In the genomic region with DNA sequence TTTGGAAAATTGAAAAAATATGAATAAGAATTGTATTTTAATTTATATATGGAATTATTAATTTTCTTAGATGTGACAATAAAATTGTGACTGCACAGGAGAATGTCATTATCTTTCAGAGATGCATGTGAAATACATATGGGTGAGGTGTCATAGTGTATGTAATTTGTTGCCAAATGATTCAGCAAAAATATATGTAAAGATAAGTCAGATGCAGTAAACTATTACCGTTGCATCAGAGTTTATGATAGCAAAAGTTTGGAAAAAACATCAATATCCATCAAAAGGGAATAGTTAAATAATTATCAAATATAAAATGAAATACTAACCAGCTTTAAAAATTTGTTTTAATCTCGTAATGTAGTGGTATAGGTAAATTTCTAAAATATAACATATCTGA, we compare ENCODE assay signal across 17 cellular contexts. TPM values are rescaled to one million over a fixed set of nuclear protein-coding genes. Genes with fewer than 3 reads are reported as not detected.
DNase-seq lines count a peak whose midpoint lies in the region; ATAC-seq, FAIRE-seq and TF ChIP-seq lines count a peak whose summit lies in the region.
"Had no signal": no experiment of that assay in that cellular context is flagged by ENCODE, and none has a peak within 500 bp of the region (broad histone marks: within the 10 kb centered on the region; RNA-seq: fewer than 3 reads in every experiment).

No MANE protein-coding gene starts in this region.

- no peak for DNase-seq in A549 (ENCODE audit: low read depth in 1 of 2, low spot score in 1 of 2)
- no peak for DNase-seq in GM23338 (ENCODE audit: low spot score)
- DNase-seq in PC-9 = no peak
- DNase-seq in erythroblast (lab: John Stamatoyannopoulos, UW) = peak; percentile 66 to 70
- no peak for DNase-seq in NCI-H146 (lab: John Stamatoyannopoulos, UW)
- no peak for DNase-seq in Right ventricle myocardium inferior (ENCODE audit: missing footprints)
- DNase-seq in stimulated activated CD4-positive, alpha-beta T cell treated with anti-CD3 and anti-CD28 coated beads, Interleukin-12 subunit alpha, Interleukin-12 subunit beta, amount 100 ng/mL, for 4 hours = no peak
- DNase-seq in activated CD4-positive, alpha-beta T cell treated with anti-CD3 and anti-CD28 coated beads for 36 hours = no peak
- DNase-seq: HCEC 1CT, NCI-H1105, NCI-H2081, NCI-H2171, SHP77 treated with DMSO at 0.1 percent for 48 hours, T-cell had no signal

- intact Hi-C loops in PC-9 (cut with micrococcal nuclease; ENCODE audit: unreplicated experiment) (no loop called here), Right ventricle myocardium inferior (cut with DNase I) (no loop called here)
- intact Hi-C loops in activated CD4-positive, alpha-beta T cell treated with anti-CD3 and anti-CD28 coated beads for 36 hours (cut with DNase I, micrococcal nuclease) = no loop called here

- FAIRE-seq in A549 (lab: Jason Lieb, UNC) = no peak

- peaks cover 6% of the 10 kb centered on the region; the same call in 2 of the 3 replicates for H3K4me1 Mint-ChIP-seq in GM23338
- no peaks in the 10 kb centered on the region for H3K4me1 Mint-ChIP-seq in activated CD4-positive, alpha-beta T cell treated with anti-CD3 and anti-CD28 coated beads for 36 hours

- H3K27me3 ChIP-seq in GM23338 (ENCODE audit: insufficient read depth) (no peaks in the 10 kb centered on the region), PC-9 (ENCODE audit: insufficient read depth, low read depth) (no peaks in the 10 kb centered on the region)

- peaks cover 1% of the 10 kb centered on the region for H3K27me3 Mint-ChIP-seq in GM23338 (ENCODE audit: insufficient read depth, low read depth, poor library complexity)
- H3K27me3 Mint-ChIP-seq in activated CD4-positive, alpha-beta T cell treated with anti-CD3 and anti-CD28 coated beads for 36 hours = no peaks in the 10 kb centered on the region
- H3K27me3 Mint-ChIP-seq: B cell, T-cell had no signal

- 0 out of 2 replicates have a peak overlapping the region, but pooled peaks have one; percentile 52 for H3K27ac Mint-ChIP-seq in GM23338
- no peak overlapping the region for H3K27ac Mint-ChIP-seq in activated CD4-positive, alpha-beta T cell treated with anti-CD3 and anti-CD28 coated beads for 36 hours
- H3K27ac Mint-ChIP-seq: B cell, T-cell had no signal

- TF ChIP-seq CTCF in A549 (IDR thresholded peaks at IDR 0.05) (no peak), GM23338 (conservative IDR thresholded peaks at IDR 0.05; ENCODE audit: low read depth in 2 of 2) (no peak), PC-9 (conservative IDR thresholded peaks at IDR 0.05) (no peak)

- no peak overlapping the region for H3K4me3 Mint-ChIP-seq in GM23338
- no peak overlapping the region for H3K4me3 Mint-ChIP-seq in activated CD4-positive, alpha-beta T cell treated with anti-CD3 and anti-CD28 coated beads for 36 hours
- H3K4me3 Mint-ChIP-seq: B cell, CD14-positive monocyte, T-cell had no signal

- WGBS in A549 (ENCODE audit: missing lambda C conversion rate) = 11% methylated on average over 2 of the region's 2 CpGs

- H3K9me3 Mint-ChIP-seq in GM23338 = peaks cover 6% of the 10 kb centered on the region; the same call in 2 of the 3 replicates
- H3K9me3 Mint-ChIP-seq in activated CD4-positive, alpha-beta T cell treated with anti-CD3 and anti-CD28 coated beads for 36 hours (ENCODE audit: low read depth) = no peaks in the 10 kb centered on the region

- H3K9me2 ChIP-seq in GM23338 (ENCODE audit: insufficient read depth) (no peaks in the 10 kb centered on the region), PC-9 (ENCODE audit: insufficient read depth) (no peaks in the 10 kb centered on the region)

- H4K20me1 ChIP-seq in GM23338 (replicated peaks; ENCODE audit: insufficient read depth) (no peaks in the 10 kb centered on the region), PC-9 (ENCODE audit: insufficient read depth) (no peaks in the 10 kb centered on the region)

- H3F3A ChIP-seq in GM23338 (replicated peaks; ENCODE audit: low read depth) = no peaks in the 10 kb centered on the region
- H3F3A ChIP-seq in PC-9 (ENCODE audit: insufficient read depth, low read depth) = no peaks in the 10 kb centered on the region

- CTCF ChIA-PET in A549 (lab: Yijun Ruan, JAX) (no interaction called here), PC-9 (lab: Charles Lee) (no interaction called here)
- CTCF ChIA-PET in activated CD4-positive, alpha-beta T cell treated with anti-CD3 and anti-CD28 coated beads for 36 hours (lab: Charles Lee) = no interaction called here

- POLR2A ChIA-PET in A549 (lab: Yijun Ruan, JAX) (no interaction called here), PC-9 (lab: Charles Lee; ENCODE audit: unreplicated experiment) (no interaction called here)
- POLR2A ChIA-PET in activated CD4-positive, alpha-beta T cell treated with anti-CD3 and anti-CD28 coated beads for 36 hours (lab: Charles Lee) = no interaction called here

- H3K9me3 ChIP-seq in A549 (no peaks in the 10 kb centered on the region), PC-9 (ENCODE audit: insufficient read depth, low read depth) (no peaks in the 10 kb centered on the region)

- H3K36me3 ChIP-seq in GM23338 (ENCODE audit: insufficient read depth) (no peaks in the 10 kb centered on the region), PC-9 (ENCODE audit: low read depth) (no peaks in the 10 kb centered on the region)

- no peaks in the 10 kb centered on the region for H3K79me2 ChIP-seq in GM23338 (replicated peaks; ENCODE audit: insufficient read depth)
- H3K79me2 ChIP-seq in PC-9 (ENCODE audit: low read depth) = no peaks in the 10 kb centered on the region

- no peak for TF ChIP-seq EP300 in A549 (IDR thresholded peaks at IDR 0.05)

- TF ChIP-seq RAD21 in A549 (conservative IDR thresholded peaks at IDR 0.05 in 1 of 2, IDR thresholded peaks at IDR 0.05 in 1 of 2) = no peak

- H3K4me1 ChIP-seq in A549 (peaks cover 51% of the 10 kb centered on the region), GM23338 (ENCODE audit: insufficient read depth) (peaks cover 16% of the 10 kb centered on the region; the same call in 1 of the 2 replicates), PC-9 (replicated peaks; ENCODE audit: insufficient read depth) (peaks cover 8% of the 10 kb centered on the region; the same call in 1 of the 2 replicates)

- H3K4me3 ChIP-seq in A549 (no peak overlapping the region), GM23338 (no peak overlapping the region), PC-9 (no peak overlapping the region)

- ATAC-seq in A549 (no peak), GM23338 (no peak), Right ventricle myocardium inferior (no peak)
- no peak for ATAC-seq in activated CD4-positive, alpha-beta T cell treated with anti-CD3 and anti-CD28 coated beads for 36 hours
- ATAC-seq: T-cell had no signal

- H3K4me2 ChIP-seq in A549 (peak overlapping the region; percentile 67), GM23338 (no peak overlapping the region), PC-9 (peak overlapping the region; percentile 38; the same call in 1 of the 2 replicates)
- H3K4me2 ChIP-seq: KMS-11 had no signal

- BruUV-seq in PC-9 (replicated peaks; lab: Mats Ljungman, UMichigan) = no TSS peak

- H3K36me3 Mint-ChIP-seq in GM23338 (ENCODE audit: low read depth) = peaks cover 7% of the 10 kb centered on the region; the same call in 2 of the 3 replicates
- no peaks in the 10 kb centered on the region for H3K36me3 Mint-ChIP-seq in activated CD4-positive, alpha-beta T cell treated with anti-CD3 and anti-CD28 coated beads for 36 hours (ENCODE audit: low read depth)
- H3K36me3 Mint-ChIP-seq: CD14-positive monocyte, T-cell had no signal

- peak overlapping the region; percentile 81 to 83 for H3K27ac ChIP-seq in A549
- no peak overlapping the region for H3K27ac ChIP-seq in GM23338 (ENCODE audit: low read depth)
- peak overlapping the region; percentile 66 for H3K27ac ChIP-seq in PC-9
- H3K27ac ChIP-seq: KMS-11 had no signal

- H2AFZ ChIP-seq in GM23338 (no peak overlapping the region), PC-9 (no peak overlapping the region)

- TF ChIP-seq POLR2A in A549 (IDR thresholded peaks at IDR 0.05; ENCODE audit: low read length) (no peak), erythroblast (IDR thresholded peaks at IDR 0.05; ENCODE audit: low read length) (no peak)

TF ChIP-seq in A549, 52 proteins besides CTCF, POLR2A, EP300 and RAD21 (continues in another document):
- TF ChIP-seq RCOR1 (IDR thresholded peaks at IDR 0.05; ENCODE audit: low read depth, low read length) (no peak), PHF8 (IDR thresholded peaks at IDR 0.05; ENCODE audit: borderline replicate concordance, low read depth) (no peak), CHD2 (IDR thresholded peaks at IDR 0.05; ENCODE audit: low read length, partially characterized antibody) (no peak), ZFP36 (IDR thresholded peaks at IDR 0.05; ENCODE audit: borderline replicate concordance, partially characterized antibody) (no peak), EHMT2 (IDR thresholded peaks at IDR 0.05; ENCODE audit: low read depth) (no peak), CEBPB (IDR thresholded peaks at IDR 0.05) (peak; percentile 6 to 54; a peak in 2 of 4 replicates), MAFK (IDR thresholded peaks at IDR 0.05; ENCODE audit: partially characterized antibody) (peak; percentile 75), ZC3H11A (IDR thresholded peaks at IDR 0.05) (no peak), MAZ (IDR thresholded peaks at IDR 0.05; ENCODE audit: borderline replicate concordance, low read depth, low read length) (no peak)

TF ChIP-seq in GM23338, 12 proteins besides CTCF, POLR2A, EP300 and RAD21 (continues in another document):
- TF ChIP-seq NANOG (IDR thresholded peaks at IDR 0.05; ENCODE audit: borderline replicate concordance) = no peak

RNA-seq across cellular contexts. Expression of a gene that starts 10.4 kb away (rescaled TPM):
- polyA plus RNA-seq in A549 (2011; rRNA removed) = 125 and 161 TPM in 2 replicates
- polyA plus RNA-seq in A549 (2012; cell fraction: cytosol; rRNA removed) = 16.0 and 18.3 TPM in 2 replicates
- 15.2 and 26.8 TPM in 2 replicates for polyA plus RNA-seq in A549 (2012; cell fraction: nucleus; rRNA removed)
- polyA plus RNA-seq in A549 (2017; fragmentation: RNase III; extraction: RNeasy Plus Mini Kit Qiagen cat#74134 plus additional on column Dnase treatment) = 52.0 to 53.9 TPM (median 52.4 TPM) in 3 replicates
- 201 and 266 TPM in 2 replicates for polyA minus RNA-seq in A549 (2011; rRNA and poly(A)+ RNA removed)
- total RNA-seq in GM23338 (2014; rRNA removed; shearing (Covaris generic)) = 32.2 and 33.9 TPM in 2 replicates
- polyA plus RNA-seq in GM23338 (2016; fragmentation: Nextera tagmentation; extraction: Ambion mirVana) = 8.3 and 10.0 TPM in 2 replicates
- total RNA-seq in PC-9 (2021) = 110 and 187 TPM in 2 replicates
- total RNA-seq in Right ventricle myocardium inferior = 0.46 TPM
- 1 to 10 TPM; 4.4 to 4.9 TPM for total RNA-seq in activated CD4-positive, alpha-beta T cell treated with anti-CD3 and anti-CD28 coated beads for 36 hours

Comparison
In these comparisons a context has a peak if more than half of its experiments do, and no peak if none do; other contexts are left out.
1. DNase-seq: peak in erythroblast (2 of 2); none in A549 (0 of 2), GM23338 (single experiment), PC-9 (0 of 2), NCI-H146 (single experiment), Right ventricle myocardium inferior (single experiment), stimulated activated CD4-positive, alpha-beta T cell treated with anti-CD3 and anti-CD28 coated beads, Interleukin-12 subunit alpha, Interleukin-12 subunit beta, amount 100 ng/mL, for 4 hours (single experiment) and activated CD4-positive, alpha-beta T cell treated with anti-CD3 and anti-CD28 coated beads for 36 hours (single experiment).